Comparison of ENCODE assay signal across 19 cellular contexts in the genomic region with DNA sequence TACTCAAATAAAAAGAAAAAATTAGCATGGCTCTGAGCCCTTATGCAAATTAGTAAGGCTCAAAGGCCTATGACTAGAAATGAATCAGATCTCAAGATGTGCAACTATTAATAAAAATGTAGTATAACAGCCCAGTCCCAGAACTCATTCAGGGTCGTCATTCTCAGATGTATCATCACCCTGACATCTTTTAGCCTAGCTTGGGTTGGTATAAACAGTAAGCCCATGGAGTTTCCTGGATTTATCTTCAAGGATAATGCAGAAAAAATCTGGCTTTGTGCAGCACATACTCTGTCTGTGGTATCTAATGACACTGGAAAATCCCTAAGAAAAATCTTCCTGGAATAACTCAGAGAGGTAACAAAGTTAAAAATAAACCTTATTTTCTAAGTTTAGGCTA.
"Had no signal": no experiment of that assay in that cellular context is flagged by ENCODE, and none has a peak within 500 bp of the region (broad histone marks: within the 10 kb centered on the region; RNA-seq: fewer than 3 reads in every experiment).

No MANE protein-coding gene starts in this region.

- H3K4me1 ChIP-seq: lower lobe of right lung, pancreas, upper lobe of right lung had no signal

- H3K27me3 ChIP-seq: pancreas, sigmoid colon, upper lobe of right lung had no signal

- DNase-seq: activated CD4-positive, alpha-beta memory T cell treated with anti-CD3 and anti-CD28 coated beads for 36 hours; activated CD8-positive, alpha-beta memory T cell treated with anti-CD3 and anti-CD28 coated beads, Interleukin-2, amount 10 ng/mL, durations not matched to agents 7 days and 5 days; activated naive CD4-positive, alpha-beta T cell treated with anti-CD3 and anti-CD28 coated beads for 36 hours; activated T-cell treated with anti-CD3 and anti-CD28 coated beads, Interleukin-2, amount 50 U/mL, for 1 hour; foreskin fibroblast; kidney glomerular epithelial cell; lower lobe of right lung; sigmoid colon; stimulated activated CD4-positive, alpha-beta T cell treated with anti-CD3 and anti-CD28 coated beads, Interleukin-12 subunit alpha, Interleukin-12 subunit beta, amount 100 ng/mL, for 4 hours; stimulated activated CD4-positive, alpha-beta T cell treated with anti-CD3 and anti-CD28 coated beads, Interleukin-2, amount 100 ng/mL, for 24 hours; T-helper 1 cell; T1000; upper lobe of right lung had no signal

- H3K27ac ChIP-seq: coronary artery, lower lobe of right lung, pancreas, sigmoid colon, thoracic aorta, upper lobe of right lung, VCaP had no signal

- H3K9me3 ChIP-seq: lower lobe of right lung, pancreas, sigmoid colon, thoracic aorta, upper lobe of right lung had no signal

- H3K4me3 ChIP-seq: coronary artery, lower lobe of right lung, pancreas, sigmoid colon, thoracic aorta, upper lobe of right lung had no signal

- ATAC-seq: activated CD8-positive, alpha-beta memory T cell treated with anti-CD3 and anti-CD28 coated beads, Interleukin-2, amount 10 ng/mL, durations not matched to agents 7 days and 5 days; esophagus mucosa; lower lobe of right lung; stimulated activated effector memory CD8-positive, alpha-beta T cell treated with anti-CD3 and anti-CD28 coated beads, Interleukin-12 subunit alpha, Interleukin-12 subunit beta, amount 100 ng/mL, for 72 hours; upper lobe of right lung had no signal

- H3K36me3 ChIP-seq: lower lobe of right lung, pancreas, sigmoid colon, thoracic aorta, upper lobe of right lung had no signal

- FAIRE-seq: pancreas had no signal
